22 cellular contexts compared by ENCODE assay signal in the genomic region with DNA sequence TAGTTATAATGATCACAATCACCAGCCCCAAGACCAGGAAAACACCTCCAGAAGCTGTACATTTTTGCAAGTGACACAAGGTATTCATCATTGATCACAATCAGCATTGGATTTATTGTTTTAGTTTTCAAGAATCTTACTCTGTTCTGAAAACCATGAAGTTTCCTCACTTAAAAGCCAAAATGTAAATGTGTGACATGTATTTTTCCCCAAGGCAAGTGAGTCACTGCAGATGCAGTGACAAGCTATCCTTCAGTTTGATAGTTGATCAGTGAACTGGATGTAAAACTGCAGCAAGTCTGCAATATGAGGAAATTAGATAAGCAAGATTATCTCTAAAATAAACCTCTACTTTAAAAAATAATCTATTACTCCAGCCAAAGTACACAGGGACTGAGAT. TPM values are rescaled to one million over a fixed set of nuclear protein-coding genes. Genes with fewer than 3 reads are reported as not detected.
DNase-seq lines count a peak whose midpoint lies in the region; ATAC-seq, FAIRE-seq and TF ChIP-seq lines count a peak whose summit lies in the region.
"Had no signal": no experiment of that assay in that cellular context is flagged by ENCODE, and none has a peak within 500 bp of the region (broad histone marks: within the 10 kb centered on the region; RNA-seq: fewer than 3 reads in every experiment).

No MANE protein-coding gene starts in this region.

- H3K9me3 ChIP-seq in PC-3 (ENCODE audit: low read length), result no peaks in the 10 kb centered on the region
- no peaks in the 10 kb centered on the region for H3K9me3 ChIP-seq in K562 (replicated peaks; ENCODE audit: control insufficient read depth, insufficient read depth, low read depth, low read length)
- H3K9me3 ChIP-seq in breast epithelium, result no peaks in the 10 kb centered on the region
- H3K9me3 ChIP-seq in testis, result no peaks in the 10 kb centered on the region
- H3K9me3 ChIP-seq: colonic mucosa, HAP-1, SK-N-SH had no signal

- no peaks in the 10 kb centered on the region for H3K27me3 Mint-ChIP-seq in stimulated activated naive CD8-positive, alpha-beta T cell treated with anti-CD3 and anti-CD28 coated beads, Interleukin-15, amount 100 ng/mL, for 72 hours

- peaks cover 67% of the 10 kb centered on the region for H3K4me1 Mint-ChIP-seq in stimulated activated naive CD8-positive, alpha-beta T cell treated with anti-CD3 and anti-CD28 coated beads, Interleukin-15, amount 100 ng/mL, for 72 hours

- no peak for FAIRE-seq in K562 (lab: Jason Lieb, UNC)
- FAIRE-seq: GM12891, kidney had no signal

- H3K36me3 ChIP-seq in PC-3 (ENCODE audit: low read depth, low read length), result no peaks in the 10 kb centered on the region
- no peaks in the 10 kb centered on the region for H3K36me3 ChIP-seq in K562 (ENCODE audit: control insufficient read depth, insufficient read depth, low read length)
- H3K36me3 ChIP-seq in breast epithelium, result no peaks in the 10 kb centered on the region
- H3K36me3 ChIP-seq in testis (ENCODE audit: low read depth, missing control alignments), result no peaks in the 10 kb centered on the region
- H3K36me3 ChIP-seq: colonic mucosa, HAP-1 had no signal

- H3K27me3 ChIP-seq in PC-3 (ENCODE audit: low read length) (no peaks in the 10 kb centered on the region), K562 (ENCODE audit: control insufficient read depth in 2 of 2, insufficient read depth in 2 of 2, low read length in 2 of 2) (no peaks in the 10 kb centered on the region), breast epithelium (no peaks in the 10 kb centered on the region), testis (no peaks in the 10 kb centered on the region)
- H3K27me3 ChIP-seq: colonic mucosa had no signal

- no peak for TF ChIP-seq POLR2A in K562 (conservative IDR thresholded peaks at IDR 0.05)
- TF ChIP-seq POLR2A in breast epithelium (IDR thresholded peaks at IDR 0.05), result no peak
- no peak for TF ChIP-seq POLR2A in testis (IDR thresholded peaks at IDR 0.05)

- H3K79me2 ChIP-seq in PC-3 (ENCODE audit: low read length) (no peaks in the 10 kb centered on the region), K562 (ENCODE audit: control insufficient read depth, insufficient read depth, low read length) (no peaks in the 10 kb centered on the region)

- POLR2A ChIA-PET in PC-3 (lab: Charles Lee; ENCODE audit: unreplicated experiment) (no interaction called here), K562 (lab: Yijun Ruan, JAX) (no interaction called here)

- DNase-seq in stimulated activated naive CD8-positive, alpha-beta T cell treated with anti-CD3 and anti-CD28 coated beads, Interleukin-15, Interleukin-2, amounts not matched to agents 100 U/mL and 50 U/mL, for 24 hours, result no peak
- no peak for DNase-seq in stimulated activated naive CD8-positive, alpha-beta T cell treated with anti-CD3 and anti-CD28 coated beads, Interleukin-15, amount 100 ng/mL, for 72 hours
- DNase-seq in PC-3 (peak; percentile 40), K562 (ENCODE audit: extremely low read depth in 1 of 4, low spot score in 3 of 4) (no peak), breast epithelium (ENCODE audit: low spot score in 2 of 2) (no peak), testis (no peak)
- no peak for DNase-seq in activated effector memory CD4-positive, alpha-beta T cell treated with anti-CD3 and anti-CD28 coated beads, Interleukin-2, amount 50 U/mL, for 16 hours
- DNase-seq: activated CD4-positive, alpha-beta T cell treated with anti-CD3 and anti-CD28 coated beads for 1 hour; activated CD8-positive, alpha-beta memory T cell treated with anti-CD3 and anti-CD28 coated beads, Interleukin-2, amount 50 U/mL, for 4 hours; colonic mucosa; DMS53; KG1; kidney; mammary epithelial cell; MV-4-11; NCI-H1694 treated with DMSO at 0.1 percent for 48 hours; NCI-H2171 treated with DMSO at 0.1 percent for 48 hours; NCI-H526; SK-N-SH; stimulated activated CD4-positive, alpha-beta T cell treated with anti-CD3 and anti-CD28 coated beads, Interleukin-1b, Interleukin-23, amount 100 ng/mL, for 48 hours had no signal

- H2AFZ ChIP-seq in PC-3 (ENCODE audit: low read length) (no peak overlapping the region), K562 (ENCODE audit: low read depth, low read length) (no peak overlapping the region)

- no peaks in the 10 kb centered on the region for H3F3A ChIP-seq in PC-3 (ENCODE audit: low read length, unreplicated experiment)

- intact Hi-C loops in PC-3 (cut with micrococcal nuclease), result no loop called here
- intact Hi-C loops in K562 (cut with micrococcal nuclease), result no loop called here
- intact Hi-C loops in breast epithelium (cut with DNase I; ENCODE audit: low total_unique reads), result loop anchor here (5.0 kb wide), 1 partner anchor 1730 kb away; no protein-coding TSS in a partner anchor
- intact Hi-C loops in testis (cut with DNase I; ENCODE audit: low total_unique reads), result no loop called here

- peaks cover 9% of the 10 kb centered on the region for H3K4me1 ChIP-seq in PC-3 (ENCODE audit: insufficient read depth, low read length)
- H3K4me1 ChIP-seq in K562 (replicated peaks in 1 of 2; ENCODE audit: control insufficient read depth in 2 of 2, insufficient read depth in 2 of 2, low read length in 2 of 2), result no peaks in the 10 kb centered on the region; a peak in 1 of 5 replicates
- H3K4me1 ChIP-seq in breast epithelium, result no peaks in the 10 kb centered on the region
- no peaks in the 10 kb centered on the region for H3K4me1 ChIP-seq in testis
- H3K4me1 ChIP-seq: colonic mucosa, HAP-1 had no signal

- TF ChIP-seq CTCF in PC-3 (conservative IDR thresholded peaks at IDR 0.05; ENCODE audit: low read depth, low read length) (no peak), K562 (IDR thresholded peaks at IDR 0.05 in 2 of 3, conservative IDR thresholded peaks at IDR 0.05 in 1 of 3; ENCODE audit: insufficient read depth in 2 of 3, low read depth in 1 of 3, low read length in 3 of 3) (no peak), breast epithelium (IDR thresholded peaks at IDR 0.05) (no peak), testis (IDR thresholded peaks at IDR 0.05) (no peak)

- H3K27ac Mint-ChIP-seq in stimulated activated naive CD8-positive, alpha-beta T cell treated with anti-CD3 and anti-CD28 coated beads, Interleukin-15, amount 100 ng/mL, for 72 hours, result peak overlapping the region in 1 of 2 donors; percentile 89

- in situ Hi-C loops in K562 (cut with MboI), result no loop called here

- no peak for TF ChIP-seq EP300 in K562 (IDR thresholded peaks at IDR 0.05; ENCODE audit: low read length)

- H3K4me3 ChIP-seq in PC-3 (ENCODE audit: low read length) (no peak overlapping the region), K562 (no peak overlapping the region), breast epithelium (no peak overlapping the region), testis (no peak overlapping the region)
- H3K4me3 ChIP-seq: colonic mucosa, HAP-1 had no signal

- H3K9ac ChIP-seq in PC-3 (ENCODE audit: low read length), result no peak overlapping the region
- no peak overlapping the region for H3K9ac ChIP-seq in K562 (ENCODE audit: insufficient read depth in 1 of 2, low read depth in 2 of 2, low read length in 2 of 2)
- H3K9ac ChIP-seq: SK-N-SH had no signal

- no peaks in the 10 kb centered on the region for H3K9me1 ChIP-seq in K562 (ENCODE audit: control insufficient read depth, insufficient read depth, low read length)

- H3K4me3 Mint-ChIP-seq in stimulated activated naive CD8-positive, alpha-beta T cell treated with anti-CD3 and anti-CD28 coated beads, Interleukin-15, amount 100 ng/mL, for 72 hours, result peak overlapping the region in 1 of 2 donors; percentile 4

- peak; percentile 59 for ATAC-seq in stimulated activated naive CD8-positive, alpha-beta T cell treated with anti-CD3 and anti-CD28 coated beads, Interleukin-15, Interleukin-2, amounts not matched to agents 100 U/mL and 50 U/mL, for 24 hours
- ATAC-seq in stimulated activated naive CD8-positive, alpha-beta T cell treated with anti-CD3 and anti-CD28 coated beads, Interleukin-15, amount 100 ng/mL, for 72 hours, result no peak
- ATAC-seq in PC-3 (no peak), K562 (no peak)

- H3K9me2 ChIP-seq in PC-3 (replicated peaks; ENCODE audit: low read length), result no peaks in the 10 kb centered on the region
- H3K9me2 ChIP-seq: SK-N-SH had no signal

- no peaks in the 10 kb centered on the region for H4K20me1 ChIP-seq in PC-3 (ENCODE audit: low read length)
- H4K20me1 ChIP-seq in K562 (replicated peaks; ENCODE audit: control insufficient read depth, insufficient read depth, low read length), result no peaks in the 10 kb centered on the region

- peaks cover 12% of the 10 kb centered on the region in 2 donors for H3K9me3 Mint-ChIP-seq in stimulated activated naive CD8-positive, alpha-beta T cell treated with anti-CD3 and anti-CD28 coated beads, Interleukin-15, amount 100 ng/mL, for 72 hours

- no peak for TF ChIP-seq RAD21 in K562 (CRISPR knock-in tag; conservative IDR thresholded peaks at IDR 0.05 in 1 of 2, IDR thresholded peaks at IDR 0.05 in 1 of 2)

- BruUV-seq in PC-3 (replicated peaks; lab: Mats Ljungman, UMichigan) (no TSS peak), K562 (replicated peaks; lab: Mats Ljungman, UMichigan) (no TSS peak)

- no peak overlapping the region for H3K27ac ChIP-seq in PC-3 (ENCODE audit: low read length)
- H3K27ac ChIP-seq in K562 (ENCODE audit: extremely low read depth, low read depth, low read length), result no peak overlapping the region
- no peak overlapping the region for H3K27ac ChIP-seq in breast epithelium
- no peak overlapping the region for H3K27ac ChIP-seq in testis
- H3K27ac ChIP-seq: colonic mucosa had no signal

- no peak overlapping the region for H3K4me2 ChIP-seq in PC-3 (ENCODE audit: low read length)
- H3K4me2 ChIP-seq in K562 (ENCODE audit: insufficient read depth, low read length), result no peak overlapping the region
- H3K4me2 ChIP-seq: SK-N-SH had no signal

- CTCF ChIA-PET in PC-3 (lab: Charles Lee), result no interaction called here
- CTCF ChIA-PET in K562 (lab: Yijun Ruan, JAX; ENCODE audit: low intra/inter-chr PET ratio), result no interaction called here

RNA-seq across cellular contexts. Expression of gene C21orf91, which starts 41.8 kb away (rescaled TPM):
- total RNA-seq in PC-3 (2014; rRNA removed) (6.1 and 7.7 TPM in 2 replicates), K562 (2014; rRNA removed) (7.5 and 10.6 TPM in 2 replicates), K562 (2014; rRNA removed; fragmentation: Illumina TruSeq; extraction: Trizol) (14.1 and 16.5 TPM in 2 replicates), K562 (2015; rRNA removed; fragmentation: Illumina TruSeq; extraction: Trizol) (11.7 and 14.1 TPM in 2 replicates), K562 (2021) (12.9 and 14.0 TPM in 2 replicates), breast epithelium (10 to 100 TPM in 1 of 3 donors, 1 to 10 TPM in 2; 7.5 to 14.8 (median 9.8) TPM), testis (10 to 100 TPM; 37.0 to 44.4 TPM)
- 7.9 and 28.0 TPM in 2 replicates for total RNA-seq in K562 (2011; cell fraction: chromatin; rRNA removed; ENCODE audit: low replicate concordance)
- 6.0 and 6.8 TPM in 2 replicates for total RNA-seq in K562 (2011; cell fraction: nucleolus; rRNA removed)
- 18.4 and 28.8 TPM in 2 replicates for total RNA-seq in K562 (2011; cell fraction: nucleoplasm; rRNA removed)
- polyA plus RNA-seq in K562 (2011; rRNA removed) (10.2 and 12.1 TPM in 2 replicates), K562 (2014; fragmentation: Illumina TruSeq; extraction: Trizol) (10.4 and 13.6 TPM in 2 replicates), K562 (2014; fragmentation: Nextera tagmentation; extraction: Ambion mirVana) (1 to 10 TPM; 3.9 to 4.4 TPM), K562 (2014; rRNA removed) (7.7 and 7.9 TPM in 2 replicates), testis (ENCODE audit: insufficient read depth, low read depth, low replicate concordance) (40.7 TPM)
- 2.0 and 3.6 TPM in 2 replicates for polyA plus RNA-seq in K562 (2011; cell fraction: cytosol; rRNA removed)
- 3.6 and 4.6 TPM in 2 replicates for polyA plus RNA-seq in K562 (2011; cell fraction: nucleus; rRNA removed)
- 5.1 and 9.6 TPM in 2 replicates for polyA plus RNA-seq in K562 (2012)
- 24.0 and 27.5 TPM in 2 replicates for polyA minus RNA-seq in K562 (2011; rRNA and poly(A)+ RNA removed)
- polyA minus RNA-seq in K562 (2011; cell fraction: cytosol; rRNA and poly(A)+ RNA removed), result 8.9 and 9.3 TPM in 2 replicates
- 18.7 and 28.2 TPM in 2 replicates for polyA minus RNA-seq in K562 (2011; cell fraction: nucleus; rRNA and poly(A)+ RNA removed)
